Comparison of ENCODE assay signal across 1 cellular context in genomic region chr6:37258716-37259115, GRCh38.
TF ChIP-seq lines count a peak whose summit lies in the region.

No MANE protein-coding gene starts in this region.

TF ChIP-seq in K562, 482 proteins besides CTCF, POLR2A, EP300 and RAD21 (continued from another document):
- TF ChIP-seq MLLT1 (IDR thresholded peaks at IDR 0.05) (peak in 1 of 2 experiments; percentile 17; a peak in 1 of 4 replicates), PKNOX1 (IDR thresholded peaks at IDR 0.05) (peak; percentile 33; the same call in 1 of the 2 replicates), ZNF239 (CRISPR knock-in tag; IDR thresholded peaks at IDR 0.05) (no peak), CHD1 (IDR thresholded peaks at IDR 0.05; ENCODE audit: low read length) (peak; percentile 3), ZNF449 (CRISPR knock-in tag; IDR thresholded peaks at IDR 0.05) (no peak), KHSRP (IDR thresholded peaks at IDR 0.05) (peak; percentile 8; the same call in 1 of the 2 replicates), MEIS2 (IDR thresholded peaks at IDR 0.05; ENCODE audit: partially characterized antibody) (peak; percentile 18), ASH1L (IDR thresholded peaks at IDR 0.05; ENCODE audit: borderline replicate concordance, low read depth, partially characterized antibody) (peak; percentile 46), FOXJ3 (CRISPR knock-in tag; IDR thresholded peaks at IDR 0.05) (no peak), TFE3 (CRISPR knock-in tag; IDR thresholded peaks at IDR 0.05) (peak; percentile 67)
